In genomic region chr16:23679274-23679985, GRCh38 we compare ENCODE assay signal across 8 cellular contexts.
DNase-seq lines count a peak whose midpoint lies in the region; ATAC-seq and TF ChIP-seq lines count a peak whose summit lies in the region.

No MANE protein-coding gene starts in this region.

- H3K4me3 Mint-ChIP-seq in dendritic cell treated with granulocyte-macrophage colony-stimulating factor and Interleukin-4, amounts not matched to agents 40 ng/mL and 50 ng/mL, for 4 days: peak overlapping the region; percentile 90

- no peak for ATAC-seq in GM19397 (IDR thresholded peaks at IDR 0.05; ENCODE audit: unreplicated experiment)
- ATAC-seq in GM19351 (IDR thresholded peaks at IDR 0.05; ENCODE audit: unreplicated experiment): no peak

- H3K4me1 ChIP-seq in muscle layer of duodenum (ENCODE audit: control insufficient read depth in 1 of 2, insufficient read depth in 2 of 2, low read length in 2 of 2): peaks cover 0 to 14% of the 10 kb centered on the region in 2 donors

- no peaks in the 10 kb centered on the region for H3K27me3 ChIP-seq in muscle layer of duodenum (ENCODE audit: low read depth, low read length)

- no peak for TF ChIP-seq CTCF in HFF-Myc (IDR thresholded peaks at IDR 0.05; ENCODE audit: low read depth, low read length, missing control alignments)

- intact Hi-C loops in dendritic cell treated with granulocyte-macrophage colony-stimulating factor and Interleukin-4, amounts not matched to agents 40 ng/mL and 50 ng/mL, for 4 days (cut with micrococcal nuclease): no loop called here

- H3K9me3 Mint-ChIP-seq in dendritic cell treated with granulocyte-macrophage colony-stimulating factor and Interleukin-4, amounts not matched to agents 40 ng/mL and 50 ng/mL, for 4 days: no peaks in the 10 kb centered on the region

- no peaks in the 10 kb centered on the region for H3K27me3 Mint-ChIP-seq in dendritic cell treated with granulocyte-macrophage colony-stimulating factor and Interleukin-4, amounts not matched to agents 40 ng/mL and 50 ng/mL, for 4 days

- H3K4me1 Mint-ChIP-seq in dendritic cell treated with granulocyte-macrophage colony-stimulating factor and Interleukin-4, amounts not matched to agents 40 ng/mL and 50 ng/mL, for 4 days (ENCODE audit: low read depth): peaks cover 38% of the 10 kb centered on the region

- peak overlapping the region; percentile 57 for H3K27ac Mint-ChIP-seq in dendritic cell treated with granulocyte-macrophage colony-stimulating factor and Interleukin-4, amounts not matched to agents 40 ng/mL and 50 ng/mL, for 4 days

- H3K36me3 Mint-ChIP-seq in dendritic cell treated with granulocyte-macrophage colony-stimulating factor and Interleukin-4, amounts not matched to agents 40 ng/mL and 50 ng/mL, for 4 days (ENCODE audit: low read depth): peaks cover 57% of the 10 kb centered on the region

- H3K27ac ChIP-seq in muscle layer of duodenum (ENCODE audit: low read length): no peak overlapping the region

- no peaks in the 10 kb centered on the region for H3K9me3 ChIP-seq in muscle layer of duodenum (ENCODE audit: control insufficient read depth in 1 of 2, low read length in 2 of 2)

- H3K4me3 ChIP-seq in HFF-Myc (replicated peaks; ENCODE audit: low read depth, low read length) (peak overlapping the region; percentile 80), muscle layer of duodenum (ENCODE audit: low read depth in 1 of 2, low read length in 2 of 2) (peak overlapping the region; percentile 71 to 72)

- H3K36me3 ChIP-seq in muscle layer of duodenum (ENCODE audit: control insufficient read depth in 1 of 2, insufficient read depth in 2 of 2, low read length in 2 of 2): peaks cover under 1 to 24% of the 10 kb centered on the region in 2 donors

- DNase-seq in DMS79 (lab: John Stamatoyannopoulos, UW) (peak; percentile 32), HFF-Myc (ENCODE audit: extremely low read depth, low read depth) (no peak), RKO (ENCODE audit: low spot score) (peak; percentile 69), middle frontal gyrus (ENCODE audit: extremely low spot score, low spot score) (no peak)

Comparison
In these comparisons a context has a peak if more than half of its experiments do, and no peak if none do; other contexts are left out.
1. DNase-seq: peak in DMS79 (single experiment) and RKO (single experiment); none in HFF-Myc (single experiment) and middle frontal gyrus (single experiment).